Comparison of ENCODE assay signal across 8 cellular contexts in genomic region chr17:44007346-44008204, GRCh38. TPM values are rescaled to one million over a fixed set of nuclear protein-coding genes. Genes with fewer than 3 reads are reported as not detected.
DNase-seq lines count a peak whose midpoint lies in the region; ATAC-seq and TF ChIP-seq lines count a peak whose summit lies in the region.

No MANE protein-coding gene starts in this region.

- DNase-seq in epithelial cell of proximal tubule (ENCODE audit: low read depth) (no peak), neural crest cell (ENCODE audit: low read depth, low spot score) (no peak), NCI-H524 (lab: John Stamatoyannopoulos, UW) (no peak), left lobe of liver (ENCODE audit: low spot score) (no peak), NK-92 (lab: John Stamatoyannopoulos, UW; ENCODE audit: unreplicated experiment) (no peak)
- DNase-seq in stimulated activated CD4-positive, alpha-beta T cell treated with anti-CD3 and anti-CD28 coated beads, Interleukin-4, amount 100 ng/mL, for 4 hours: no peak

- peak overlapping the region; percentile 60 for H2AFZ ChIP-seq in OCI-LY3 (ENCODE audit: low read depth, low read length)

- no peak overlapping the region for H3K27ac ChIP-seq in OCI-LY3 (ENCODE audit: low read length)

- H3K4me1 ChIP-seq in OCI-LY3 (ENCODE audit: low read length): peaks cover 8% of the 10 kb centered on the region

- ATAC-seq in GM18505 (IDR thresholded peaks at IDR 0.05; ENCODE audit: unreplicated experiment): peak; percentile 5
- no peak for ATAC-seq in left lobe of liver

- peaks cover 2% of the 10 kb centered on the region for H3K36me3 ChIP-seq in OCI-LY3 (replicated peaks; ENCODE audit: low read depth, low read length)

- no peaks in the 10 kb centered on the region for H3K79me2 ChIP-seq in OCI-LY3 (ENCODE audit: low read length)

- H3K27ac Mint-ChIP-seq in neural crest cell (ENCODE audit: unreplicated experiment): peak overlapping the region; percentile 62

- H3K36me3 Mint-ChIP-seq in neural crest cell (ENCODE audit: low read depth): no peaks in the 10 kb centered on the region

- H3K4me3 ChIP-seq in OCI-LY3 (ENCODE audit: low read length) (peak overlapping the region; percentile 91), epithelial cell of proximal tubule (ENCODE audit: low read depth, low read length) (peak overlapping the region; percentile 53)

- no peaks in the 10 kb centered on the region for H4K20me1 ChIP-seq in OCI-LY3 (ENCODE audit: insufficient read depth, low read length)

- TF ChIP-seq POLR2A in GM18505 (IDR thresholded peaks at IDR 0.05; ENCODE audit: borderline replicate concordance, extremely low read depth, insufficient read depth, insufficient read length): no peak

- H3K9me3 Mint-ChIP-seq in neural crest cell: no peaks in the 10 kb centered on the region

- no peaks in the 10 kb centered on the region for H3K9me3 ChIP-seq in OCI-LY3 (ENCODE audit: insufficient read depth, low read length)

- peak overlapping the region; percentile 94 for H3K4me3 Mint-ChIP-seq in neural crest cell

- peak overlapping the region; percentile 91 for H3K4me2 ChIP-seq in OCI-LY3 (ENCODE audit: low read length)

- H3K4me1 Mint-ChIP-seq in neural crest cell: peaks cover 17% of the 10 kb centered on the region

- H3K27me3 Mint-ChIP-seq in neural crest cell (ENCODE audit: low read depth): peaks cover 52% of the 10 kb centered on the region

- no peaks in the 10 kb centered on the region for H3K27me3 ChIP-seq in OCI-LY3 (ENCODE audit: low read depth, low read length)

- H3K9ac ChIP-seq in OCI-LY3 (ENCODE audit: low read length): peak overlapping the region; percentile 75

- TF ChIP-seq CTCF in OCI-LY3 (IDR thresholded peaks at IDR 0.05; ENCODE audit: low read depth, low read length) (no peak), epithelial cell of proximal tubule (conservative IDR thresholded peaks at IDR 0.05; ENCODE audit: low read depth, low read length) (no peak), neural crest cell (conservative IDR thresholded peaks at IDR 0.05) (peak; percentile 34)

RNA-seq across cellular contexts. Expression of gene NAGS, which starts 3.2 kb away (rescaled TPM):
- 14.1 and 21.0 TPM in 2 replicates for total RNA-seq in epithelial cell of proximal tubule
- total RNA-seq in neural crest cell: 0.93 and 1.1 TPM in 2 replicates
- 51.3 TPM for total RNA-seq in left lobe of liver

RNA-seq across cellular contexts. Expression of gene TMEM101, which starts 7.2 kb away (rescaled TPM):
- total RNA-seq in epithelial cell of proximal tubule (38.2 and 42.9 TPM in 2 replicates), neural crest cell (24.0 and 26.9 TPM in 2 replicates), left lobe of liver (14.4 TPM)

RNA-seq across cellular contexts. Expression of gene PYY, which starts 53.8 kb away (rescaled TPM):
- total RNA-seq in epithelial cell of proximal tubule (not detected in 2 replicates), neural crest cell (not detected in 2 replicates), left lobe of liver (not detected)

RNA-seq across cellular contexts. Expression of gene LSM12, which starts 58.9 kb away (rescaled TPM):
- 58.5 and 75.8 TPM in 2 replicates for total RNA-seq in epithelial cell of proximal tubule
- 59.7 and 60.9 TPM in 2 replicates for total RNA-seq in neural crest cell
- 22.6 TPM for total RNA-seq in left lobe of liver
